Comparison of ENCODE assay signal across 1 cellular context in the genomic region with DNA sequence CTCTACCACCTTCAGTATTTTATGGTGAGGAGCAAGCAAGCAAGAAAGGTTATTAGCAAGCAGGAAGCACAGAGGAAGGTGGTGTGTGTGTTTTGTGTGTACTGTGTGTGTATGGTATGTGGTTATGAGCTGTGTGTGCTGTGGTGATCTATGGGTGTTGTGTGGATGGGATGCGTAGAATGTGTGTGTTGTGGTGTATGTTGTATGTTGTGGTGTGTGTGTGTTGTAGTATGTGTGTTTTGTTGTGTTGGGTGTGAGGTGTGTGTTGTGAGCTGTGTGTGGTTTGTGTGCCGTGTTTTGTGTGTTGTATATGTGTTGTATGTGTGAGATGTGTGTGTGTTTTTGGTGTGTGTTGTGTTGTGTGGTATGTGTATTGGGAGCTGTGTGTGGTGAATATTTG.
TF ChIP-seq lines count a peak whose summit lies in the region.

No MANE protein-coding gene starts in this region.

TF ChIP-seq in HepG2, 621 proteins besides CTCF, POLR2A, EP300 and RAD21:
- TF ChIP-seq IKZF1 (IDR thresholded peaks at IDR 0.05) (0 out of 2 replicates have a peak, but pooled peaks have one; percentile 30), ATF7 (IDR thresholded peaks at IDR 0.05) (0 out of 2 replicates have a peak, but pooled peaks have one; percentile 1), ATF7 (CRISPR knock-in tag; IDR thresholded peaks at IDR 0.05) (no peak), SOX6 (IDR thresholded peaks at IDR 0.05) (peak; percentile 93; the same call in 1 of the 2 replicates), SOX6 (CRISPR knock-in tag; IDR thresholded peaks at IDR 0.05) (no peak), FOXP1 (IDR thresholded peaks at IDR 0.05) (0 out of 2 replicates have a peak, but pooled peaks have one; percentile 13), FOXP1 (CRISPR knock-in tag; IDR thresholded peaks at IDR 0.05) (no peak)
- TF ChIP-seq, protein P1, sequence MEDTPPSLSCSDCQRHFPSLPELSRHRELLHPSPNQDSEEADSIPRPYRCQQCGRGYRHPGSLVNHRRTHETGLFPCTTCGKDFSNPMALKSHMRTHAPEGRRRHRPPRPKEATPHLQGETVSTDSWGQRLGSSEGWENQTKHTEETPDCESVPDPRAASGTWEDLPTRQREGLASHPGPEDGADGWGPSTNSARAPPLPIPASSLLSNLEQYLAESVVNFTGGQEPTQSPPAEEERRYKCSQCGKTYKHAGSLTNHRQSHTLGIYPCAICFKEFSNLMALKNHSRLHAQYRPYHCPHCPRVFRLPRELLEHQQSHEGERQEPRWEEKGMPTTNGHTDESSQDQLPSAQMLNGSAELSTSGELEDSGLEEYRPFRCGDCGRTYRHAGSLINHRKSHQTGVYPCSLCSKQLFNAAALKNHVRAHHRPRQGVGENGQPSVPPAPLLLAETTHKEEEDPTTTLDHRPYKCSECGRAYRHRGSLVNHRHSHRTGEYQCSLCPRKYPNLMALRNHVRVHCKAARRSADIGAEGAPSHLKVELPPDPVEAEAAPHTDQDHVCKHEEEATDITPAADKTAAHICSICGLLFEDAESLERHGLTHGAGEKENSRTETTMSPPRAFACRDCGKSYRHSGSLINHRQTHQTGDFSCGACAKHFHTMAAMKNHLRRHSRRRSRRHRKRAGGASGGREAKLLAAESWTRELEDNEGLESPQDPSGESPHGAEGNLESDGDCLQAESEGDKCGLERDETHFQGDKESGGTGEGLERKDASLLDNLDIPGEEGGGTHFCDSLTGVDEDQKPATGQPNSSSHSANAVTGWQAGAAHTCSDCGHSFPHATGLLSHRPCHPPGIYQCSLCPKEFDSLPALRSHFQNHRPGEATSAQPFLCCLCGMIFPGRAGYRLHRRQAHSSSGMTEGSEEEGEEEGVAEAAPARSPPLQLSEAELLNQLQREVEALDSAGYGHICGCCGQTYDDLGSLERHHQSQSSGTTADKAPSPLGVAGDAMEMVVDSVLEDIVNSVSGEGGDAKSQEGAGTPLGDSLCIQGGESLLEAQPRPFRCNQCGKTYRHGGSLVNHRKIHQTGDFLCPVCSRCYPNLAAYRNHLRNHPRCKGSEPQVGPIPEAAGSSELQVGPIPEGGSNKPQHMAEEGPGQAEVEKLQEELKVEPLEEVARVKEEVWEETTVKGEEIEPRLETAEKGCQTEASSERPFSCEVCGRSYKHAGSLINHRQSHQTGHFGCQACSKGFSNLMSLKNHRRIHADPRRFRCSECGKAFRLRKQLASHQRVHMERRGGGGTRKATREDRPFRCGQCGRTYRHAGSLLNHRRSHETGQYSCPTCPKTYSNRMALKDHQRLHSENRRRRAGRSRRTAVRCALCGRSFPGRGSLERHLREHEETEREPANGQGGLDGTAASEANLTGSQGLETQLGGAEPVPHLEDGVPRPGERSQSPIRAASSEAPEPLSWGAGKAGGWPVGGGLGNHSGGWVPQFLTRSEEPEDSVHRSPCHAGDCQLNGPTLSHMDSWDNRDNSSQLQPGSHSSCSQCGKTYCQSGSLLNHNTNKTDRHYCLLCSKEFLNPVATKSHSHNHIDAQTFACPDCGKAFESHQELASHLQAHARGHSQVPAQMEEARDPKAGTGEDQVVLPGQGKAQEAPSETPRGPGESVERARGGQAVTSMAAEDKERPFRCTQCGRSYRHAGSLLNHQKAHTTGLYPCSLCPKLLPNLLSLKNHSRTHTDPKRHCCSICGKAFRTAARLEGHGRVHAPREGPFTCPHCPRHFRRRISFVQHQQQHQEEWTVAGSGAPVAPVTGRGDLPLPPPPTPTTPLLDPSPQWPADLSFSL (CRISPR knock-in tag; IDR thresholded peaks at IDR 0.05): peak; percentile 74
- TF ChIP-seq, protein P2, sequence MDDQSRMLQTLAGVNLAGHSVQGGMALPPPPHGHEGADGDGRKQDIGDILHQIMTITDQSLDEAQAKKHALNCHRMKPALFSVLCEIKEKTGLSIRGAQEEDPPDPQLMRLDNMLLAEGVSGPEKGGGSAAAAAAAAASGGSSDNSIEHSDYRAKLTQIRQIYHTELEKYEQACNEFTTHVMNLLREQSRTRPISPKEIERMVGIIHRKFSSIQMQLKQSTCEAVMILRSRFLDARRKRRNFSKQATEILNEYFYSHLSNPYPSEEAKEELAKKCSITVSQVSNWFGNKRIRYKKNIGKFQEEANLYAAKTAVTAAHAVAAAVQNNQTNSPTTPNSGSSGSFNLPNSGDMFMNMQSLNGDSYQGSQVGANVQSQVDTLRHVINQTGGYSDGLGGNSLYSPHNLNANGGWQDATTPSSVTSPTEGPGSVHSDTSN (CRISPR knock-in tag; IDR thresholded peaks at IDR 0.05; ENCODE audit: borderline replicate concordance): no peak
TF ChIP-seq in HepG2: peak in this region for 5.
